In genomic region chr17:78839762-78840529, GRCh38 we compare ENCODE assay signal across 8 cellular contexts. TPM values are rescaled to one million over a fixed set of nuclear protein-coding genes. Genes with fewer than 3 reads are reported as not detected.
DNase-seq lines count a peak whose midpoint lies in the region; ATAC-seq and TF ChIP-seq lines count a peak whose summit lies in the region.

No MANE protein-coding gene starts in this region.

- no peaks in the 10 kb centered on the region for H3K36me3 ChIP-seq in parathyroid adenoma (ENCODE audit: control insufficient read depth, insufficient read depth, low read length)

- no peaks in the 10 kb centered on the region for H3K27me3 ChIP-seq in parathyroid adenoma (ENCODE audit: control insufficient read depth, insufficient read depth, low read length)

- TF ChIP-seq CTCF in parathyroid adenoma (IDR thresholded peaks at IDR 0.05), result no peak

- H3K4me1 Mint-ChIP-seq in activated naive CD4-positive, alpha-beta T cell treated with anti-CD3 and anti-CD28 coated beads for 36 hours (ENCODE audit: low read depth), result peaks cover 44% of the 10 kb centered on the region

- H3K4me3 ChIP-seq in parathyroid adenoma (ENCODE audit: low read depth, low read length), result peak overlapping the region; percentile 92

- peak overlapping the region; percentile 93 for H3K27ac Mint-ChIP-seq in activated naive CD4-positive, alpha-beta T cell treated with anti-CD3 and anti-CD28 coated beads for 36 hours

- peaks cover 34% of the 10 kb centered on the region for H3K36me3 Mint-ChIP-seq in activated naive CD4-positive, alpha-beta T cell treated with anti-CD3 and anti-CD28 coated beads for 36 hours (ENCODE audit: low read depth)

- H3K9me3 Mint-ChIP-seq in activated naive CD4-positive, alpha-beta T cell treated with anti-CD3 and anti-CD28 coated beads for 36 hours, result no peaks in the 10 kb centered on the region

- no peaks in the 10 kb centered on the region for H3K27me3 Mint-ChIP-seq in activated naive CD4-positive, alpha-beta T cell treated with anti-CD3 and anti-CD28 coated beads for 36 hours (ENCODE audit: low read depth)

- H3K27ac ChIP-seq in parathyroid adenoma, result peak overlapping the region; percentile 93

- H3K79me2 ChIP-seq in parathyroid adenoma, result peaks cover 39% of the 10 kb centered on the region

- ATAC-seq in HG02981 (IDR thresholded peaks at IDR 0.05; ENCODE audit: unreplicated experiment), result peak; percentile 6

- H3K4me1 ChIP-seq in parathyroid adenoma, result peaks cover 10% of the 10 kb centered on the region

- intact Hi-C loops in activated naive CD4-positive, alpha-beta T cell treated with anti-CD3 and anti-CD28 coated beads for 36 hours (cut with micrococcal nuclease), result loop anchor here (1.0 to 5.0 kb wide), 5 partner anchors 57 to 713 kb away; partner anchors contain the start of genes CYTH1, SOCS3 and TMC6

- peak overlapping the region; percentile 89 for H3K9ac ChIP-seq in parathyroid adenoma

- H3K9me3 ChIP-seq in parathyroid adenoma (ENCODE audit: control insufficient read depth, low read length), result no peaks in the 10 kb centered on the region

- DNase-seq in NCI-H82 (lab: John Stamatoyannopoulos, UW) (peak; percentile 56), NCI-H82 treated with DMSO at 0.1 percent for 48 hours (lab: John Stamatoyannopoulos, UW; ENCODE audit: unreplicated experiment) (no peak), glomerular visceral epithelial cell (ENCODE audit: extremely low spot score) (peak; percentile 28), NCI-H187 (lab: John Stamatoyannopoulos, UW) (no peak)
- DNase-seq in activated naive CD4-positive, alpha-beta T cell treated with anti-CD3 and anti-CD28 coated beads for 36 hours, result peak; percentile 45

- CTCF ChIA-PET in activated naive CD4-positive, alpha-beta T cell treated with anti-CD3 and anti-CD28 coated beads for 36 hours (lab: Charles Lee), result interaction anchor here (0.6 to 1.2 kb wide), 2 partner anchors 21 to 140 kb away, joined by 3 to 4 read pairs; no protein-coding TSS in a partner anchor

- peak overlapping the region; percentile 96 for H3K4me3 Mint-ChIP-seq in activated naive CD4-positive, alpha-beta T cell treated with anti-CD3 and anti-CD28 coated beads for 36 hours

- H2AFZ ChIP-seq in parathyroid adenoma, result peak overlapping the region; percentile 90

- H3K4me2 ChIP-seq in parathyroid adenoma (ENCODE audit: low read length), result peak overlapping the region; percentile 80

TF ChIP-seq in PFSK-1, 5 proteins besides CTCF, POLR2A, EP300 and RAD21:
- TF ChIP-seq SIN3A (IDR thresholded peaks at IDR 0.05; ENCODE audit: borderline replicate concordance, insufficient read depth, low read length) (no peak), REST (IDR thresholded peaks at IDR 0.05; ENCODE audit: insufficient read depth in 1 of 2, low read depth in 2 of 2, low read length in 2 of 2) (no peak), FOXP2 (optimal IDR thresholded peaks at IDR 0.05; ENCODE audit: borderline replicate concordance, extremely low read depth, extremely low read length, insufficient read depth) (no peak), TAF1 (IDR thresholded peaks at IDR 0.05; ENCODE audit: borderline replicate concordance, insufficient read depth, low read length) (peak; percentile 26; the same call in 1 of the 2 replicates), POLR2AphosphoS5 (IDR thresholded peaks at IDR 0.05; ENCODE audit: low read depth, low read length) (no peak)
TF ChIP-seq in PFSK-1: peak in this region for 1.

RNA-seq across cellular contexts. Expression of gene USP36, which starts 0.7 kb away (rescaled TPM):
- polyA plus RNA-seq in PFSK-1 (2012; ENCODE audit: insufficient read length, low read depth), result 132 TPM
- 10 to 100 TPM; 65.3 to 68.7 TPM for total RNA-seq in activated naive CD4-positive, alpha-beta T cell treated with anti-CD3 and anti-CD28 coated beads for 36 hours

RNA-seq across cellular contexts. Expression of gene CYTH1, which starts 57.9 kb away (rescaled TPM):
- polyA plus RNA-seq in PFSK-1 (2012; ENCODE audit: insufficient read length, low read depth), result 23.9 TPM
- 100 to 1,000 TPM; 145 to 149 TPM for total RNA-seq in activated naive CD4-positive, alpha-beta T cell treated with anti-CD3 and anti-CD28 coated beads for 36 hours

Comparison
In these comparisons a context has a peak if more than half of its experiments do, and no peak if none do; other contexts are left out.
1. DNase-seq: peak in NCI-H82 (single experiment), activated naive CD4-positive, alpha-beta T cell treated with anti-CD3 and anti-CD28 coated beads for 36 hours (single experiment) and glomerular visceral epithelial cell (single experiment); none in NCI-H82 treated with DMSO at 0.1 percent for 48 hours (single experiment) and NCI-H187 (0 of 2).